Comparison of ENCODE assay signal across 1 cellular context in genomic region chr19:8336072-8336569, GRCh38.
TF ChIP-seq lines count a peak whose summit lies in the region.

No MANE protein-coding gene starts in this region.

TF ChIP-seq in H1, 55 proteins besides CTCF, POLR2A, EP300 and RAD21:
- TF ChIP-seq HDAC2 (IDR thresholded peaks at IDR 0.05; ENCODE audit: borderline replicate concordance in 1 of 2, low read depth in 2 of 2, low read length in 2 of 2) (no peak), POLR2AphosphoS5 (IDR thresholded peaks at IDR 0.05; ENCODE audit: low read depth, low read length) (no peak), CBX5 (IDR thresholded peaks at IDR 0.05; ENCODE audit: low read depth, low read length) (no peak), FOSL1 (IDR thresholded peaks at IDR 0.05; ENCODE audit: insufficient read depth, low read depth, low read length) (no peak), EGR1 (IDR thresholded peaks at IDR 0.05; ENCODE audit: borderline replicate concordance, low read depth, low read length) (no peak), CHD7 (IDR thresholded peaks at IDR 0.05; ENCODE audit: insufficient replicate concordance, low read length) (no peak), RXRA (IDR thresholded peaks at IDR 0.05; ENCODE audit: insufficient read depth, low read depth, low read length) (no peak), TCF12 (IDR thresholded peaks at IDR 0.05; ENCODE audit: low read depth, low read length) (no peak), KDM1A (IDR thresholded peaks at IDR 0.05; ENCODE audit: borderline replicate concordance, low read length) (no peak), CHD2 (IDR thresholded peaks at IDR 0.05; ENCODE audit: low read length) (no peak), KDM5A (IDR thresholded peaks at IDR 0.05; ENCODE audit: low read length) (no peak)
- TF ChIP-seq, protein P1, sequence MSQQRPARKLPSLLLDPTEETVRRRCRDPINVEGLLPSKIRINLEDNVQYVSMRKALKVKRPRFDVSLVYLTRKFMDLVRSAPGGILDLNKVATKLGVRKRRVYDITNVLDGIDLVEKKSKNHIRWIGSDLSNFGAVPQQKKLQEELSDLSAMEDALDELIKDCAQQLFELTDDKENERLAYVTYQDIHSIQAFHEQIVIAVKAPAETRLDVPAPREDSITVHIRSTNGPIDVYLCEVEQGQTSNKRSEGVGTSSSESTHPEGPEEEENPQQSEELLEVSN (IDR thresholded peaks at IDR 0.05), result no peak
